Comparison of ENCODE assay signal across 18 cellular contexts in genomic region chr2:237533668-237534138, GRCh38. TPM values are rescaled to one million over a fixed set of nuclear protein-coding genes. Genes with fewer than 3 reads are reported as not detected.
DNase-seq lines count a peak whose midpoint lies in the region; ATAC-seq and TF ChIP-seq lines count a peak whose summit lies in the region.
"Had no signal": no experiment of that assay in that cellular context is flagged by ENCODE, and none has a peak within 500 bp of the region (broad histone marks: within the 10 kb centered on the region; RNA-seq: fewer than 3 reads in every experiment).

No MANE protein-coding gene starts in this region.

- H3K4me1 Mint-ChIP-seq in CD4-positive, alpha-beta memory T cell = peaks cover 0 to under 1% (median 0%) of the 10 kb centered on the region in 4 donors

- H3K4me1 ChIP-seq in BLaER1 treated with 17β-estradiol and CSF1 and Interleukin-3, amounts not matched to agents 10 nM and 100 nM = peaks cover 84 to 100% (median 99%) of the 10 kb centered on the region in 10 experiments
- no peaks in the 10 kb centered on the region for H3K4me1 ChIP-seq in CD4-positive, alpha-beta memory T cell (ENCODE audit: insufficient read depth, low read length)

- no peak for TF ChIP-seq CTCF in epithelial cell of esophagus (IDR thresholded peaks at IDR 0.05; ENCODE audit: insufficient read depth, low read depth, low read length, missing control alignments)

- H3K36me3 Mint-ChIP-seq in CD4-positive, alpha-beta memory T cell = no peaks in the 10 kb centered on the region
- H3K36me3 Mint-ChIP-seq: type B pancreatic cell had no signal

- no peak overlapping the region for H3K27ac Mint-ChIP-seq in CD4-positive, alpha-beta memory T cell
- H3K27ac Mint-ChIP-seq: type B pancreatic cell had no signal

- CTCF ChIA-PET in CD4-positive, alpha-beta memory T cell (lab: Charles Lee; ENCODE audit: partially characterized antibody) = interaction anchor here (1.6 to 2.4 kb wide), 2 partner anchors 21 to 25 kb away, joined by 3 to 7 read pairs; no protein-coding TSS in a partner anchor

- no peaks in the 10 kb centered on the region for H4K20me1 ChIP-seq in BLaER1 treated with 17β-estradiol and CSF1 and Interleukin-3, amounts not matched to agents 10 nM and 100 nM

- H3K4me2 ChIP-seq in BLaER1 treated with 17β-estradiol and CSF1 and Interleukin-3, amounts not matched to agents 10 nM and 100 nM = peak overlapping the region; percentile 79 to 94 (median 88)

- peaks cover 0 to 11% of the 10 kb centered on the region in 2 donors for H3K27me3 Mint-ChIP-seq in CD4-positive, alpha-beta memory T cell
- H3K27me3 Mint-ChIP-seq: type B pancreatic cell had no signal

- intact Hi-C loops in CD4-positive, alpha-beta memory T cell (cut with micrococcal nuclease) = no loop called here

- peak overlapping the region in 9 of 11 experiments; percentile 21 to 79 (median 44); a peak in 12 of 22 replicates for H3K9ac ChIP-seq in BLaER1 treated with 17β-estradiol and CSF1 and Interleukin-3, amounts not matched to agents 10 nM and 100 nM

- POLR2A ChIA-PET in CD4-positive, alpha-beta memory T cell (lab: Charles Lee; ENCODE audit: partially characterized antibody) = no interaction called here

- DNase-seq in HT1080 (ENCODE audit: low read depth) = peak; percentile 28
- DNase-seq in NCI-H748 treated with DMSO at 0.1 percent for 48 hours (lab: John Stamatoyannopoulos, UW) = peak; percentile 58
- peak; percentile 74 for DNase-seq in epithelial cell of esophagus (ENCODE audit: low read depth)
- no peak for DNase-seq in NCI-H226
- DNase-seq in CD4-positive, alpha-beta memory T cell = no peak
- DNase-seq: activated effector memory CD4-positive, alpha-beta T cell treated with Interleukin-2 at 50 U/mL for 16 hours; anterior cingulate cortex; dermis blood vessel endothelial cell; NCI-H446; stimulated activated CD4-positive, alpha-beta T cell treated with anti-CD3 and anti-CD28 coated beads, Interleukin-4, amount 100 ng/mL, for 1 hour had no signal

- H3K9me3 Mint-ChIP-seq in CD4-positive, alpha-beta memory T cell = no peaks in the 10 kb centered on the region
- H3K9me3 Mint-ChIP-seq: type B pancreatic cell had no signal

- H3K27me3 ChIP-seq in BLaER1 treated with 17β-estradiol and CSF1 and Interleukin-3, amounts not matched to agents 10 nM and 100 nM = no peaks in the 10 kb centered on the region
- H3K27me3 ChIP-seq in CD4-positive, alpha-beta memory T cell (ENCODE audit: insufficient read depth, low read length) = no peaks in the 10 kb centered on the region

- peak overlapping the region in 10 of 11 experiments; percentile 49 to 91 (median 87); a peak in 19 of 22 replicates for H3K27ac ChIP-seq in BLaER1 treated with 17β-estradiol and CSF1 and Interleukin-3, amounts not matched to agents 10 nM and 100 nM
- H3K27ac ChIP-seq in CD4-positive, alpha-beta memory T cell (ENCODE audit: low read depth, low read length) = no peak overlapping the region

- no peaks in the 10 kb centered on the region for H3K36me3 ChIP-seq in BLaER1 treated with 17β-estradiol and CSF1 and Interleukin-3, amounts not matched to agents 10 nM and 100 nM
- no peaks in the 10 kb centered on the region for H3K36me3 ChIP-seq in CD4-positive, alpha-beta memory T cell (ENCODE audit: insufficient read depth, low read length)

- no peaks in the 10 kb centered on the region for H3K9me3 ChIP-seq in BLaER1 treated with 17β-estradiol and CSF1 and Interleukin-3, amounts not matched to agents 10 nM and 100 nM (replicated peaks in 1 of 11)
- H3K9me3 ChIP-seq in CD4-positive, alpha-beta memory T cell (ENCODE audit: control insufficient read depth in 1 of 2, low read length in 2 of 2) = no peaks in the 10 kb centered on the region

- ATAC-seq in GM21619 (IDR thresholded peaks at IDR 0.05; ENCODE audit: unreplicated experiment) (no peak), HG03175 (IDR thresholded peaks at IDR 0.05; ENCODE audit: unreplicated experiment) (no peak)
- ATAC-seq: Right ventricle myocardium inferior had no signal

- peak overlapping the region in 1 of 10 experiments; percentile 22; a peak in 1 of 20 replicates for H3K4me3 ChIP-seq in BLaER1 treated with 17β-estradiol and CSF1 and Interleukin-3, amounts not matched to agents 10 nM and 100 nM
- H3K4me3 ChIP-seq in epithelial cell of esophagus (ENCODE audit: low read length) = no peak overlapping the region
- H3K4me3 ChIP-seq in CD4-positive, alpha-beta memory T cell (ENCODE audit: low read length in 2 of 2) = no peak overlapping the region

- no peak overlapping the region for H3K4me3 Mint-ChIP-seq in CD4-positive, alpha-beta memory T cell
- H3K4me3 Mint-ChIP-seq: type B pancreatic cell had no signal

RNA-seq across cellular contexts. Expression of gene PRLH, which starts 32.7 kb away (rescaled TPM):
- not detected in 2 replicates for total RNA-seq in HT1080 (2014; rRNA removed; shearing (Covaris generic))
- not detected in 2 replicates for polyA plus RNA-seq in HT1080 (2015; cell fraction: cytosol; rRNA removed)
- not detected in 2 replicates for polyA plus RNA-seq in HT1080 (2015; cell fraction: nucleus; rRNA removed)
- not detected for total RNA-seq in CD4-positive, alpha-beta memory T cell
- polyA plus RNA-seq in CD4-positive, alpha-beta memory T cell = not detected
- total RNA-seq: dermis blood vessel endothelial cell, fibroblast of lung, liver, renal cortical epithelial cell, Right ventricle myocardium inferior had no signal
- polyA plus RNA-seq: fibroblast of lung, liver had no signal

RNA-seq across cellular contexts. Expression of gene MLPH, which starts 46.7 kb away (rescaled TPM):
- not detected in 2 replicates for total RNA-seq in HT1080 (2014; rRNA removed; shearing (Covaris generic))
- 0.19 TPM in 1 of 2 replicates, not detected in the other for polyA plus RNA-seq in HT1080 (2015; cell fraction: cytosol; rRNA removed)
- 0.33 and 0.41 TPM in 2 replicates for polyA plus RNA-seq in HT1080 (2015; cell fraction: nucleus; rRNA removed)
- total RNA-seq in CD4-positive, alpha-beta memory T cell = not detected
- polyA plus RNA-seq in CD4-positive, alpha-beta memory T cell = not detected

RNA-seq across cellular contexts. Expression of gene RAB17, which starts 56.8 kb away (rescaled TPM):
- total RNA-seq in HT1080 (2014; rRNA removed; shearing (Covaris generic)) = 0.43 TPM in 1 of 2 replicates, not detected in the other
- 0.25 and 0.33 TPM in 2 replicates for polyA plus RNA-seq in HT1080 (2015; cell fraction: cytosol; rRNA removed)
- 0.19 and 0.77 TPM in 2 replicates for polyA plus RNA-seq in HT1080 (2015; cell fraction: nucleus; rRNA removed)
- not detected for total RNA-seq in CD4-positive, alpha-beta memory T cell
- polyA plus RNA-seq in CD4-positive, alpha-beta memory T cell = not detected

Comparison
In these comparisons a context has a peak if more than half of its experiments do, and no peak if none do; other contexts are left out.
1. DNase-seq: peak in HT1080 (single experiment), NCI-H748 treated with DMSO at 0.1 percent for 48 hours (single experiment) and epithelial cell of esophagus (single experiment); none in NCI-H226 (single experiment) and CD4-positive, alpha-beta memory T cell (0 of 5).